Comparison of ENCODE assay signal across 8 cellular contexts in genomic region chr15:31869640-31870335, GRCh38. TPM values are rescaled to one million over a fixed set of nuclear protein-coding genes. Genes with fewer than 3 reads are reported as not detected.
DNase-seq lines count a peak whose midpoint lies in the region; ATAC-seq and TF ChIP-seq lines count a peak whose summit lies in the region.

No MANE protein-coding gene starts in this region.

- no peak overlapping the region for H3K14ac ChIP-seq in IMR-90 (replicated peaks; ENCODE audit: low read depth, low read length)

- H3K27me3 ChIP-seq in IMR-90 (ENCODE audit: control insufficient read depth, insufficient read depth, low read length) (peaks cover 5% of the 10 kb centered on the region; the same call in 1 of the 2 replicates), dorsolateral prefrontal cortex (no peaks in the 10 kb centered on the region), mucosa of rectum (ENCODE audit: control insufficient read depth in 2 of 2, insufficient read depth in 2 of 2, low read length in 2 of 2) (no peaks in the 10 kb centered on the region)

- no peak overlapping the region for H3K27ac ChIP-seq in IMR-90 (ENCODE audit: insufficient read depth, low read length)
- peak overlapping the region in 54 of 59 donors; percentile 19 to 93 (median 69) for H3K27ac ChIP-seq in dorsolateral prefrontal cortex
- no peak overlapping the region for H3K27ac ChIP-seq in mucosa of rectum (ENCODE audit: low read depth in 2 of 2, low read length in 2 of 2)

- BruUV-seq in IMR-90 (replicated peaks; lab: Mats Ljungman, UMichigan): no TSS peak

- no peak overlapping the region for H3K4ac ChIP-seq in IMR-90 (ENCODE audit: low read depth, low read length)

- no CpG with 5 or more reads among the region's 65 CpGs for WGBS in IMR-90 (ENCODE audit: extremely low coverage in 2 of 2, insufficient read length in 1 of 2), 2 experiments

- H3K79me1 ChIP-seq in IMR-90 (ENCODE audit: low read depth in 1 of 2, low read length in 2 of 2): no peaks in the 10 kb centered on the region

- no peak overlapping the region for H2BK120ac ChIP-seq in IMR-90 (ENCODE audit: low read depth, low read length)

- H2AFZ ChIP-seq in IMR-90 (replicated peaks; ENCODE audit: low read length, poor library complexity): peak overlapping the region; percentile 66

- H4K8ac ChIP-seq in IMR-90 (ENCODE audit: low read depth in 2 of 2, low read length in 2 of 2): no peak overlapping the region

- intact Hi-C loops in IMR-90 (cut with micrococcal nuclease): loop anchor here (10.0 kb wide), 1 partner anchor 215 kb away; no protein-coding TSS in a partner anchor
- intact Hi-C loops in dorsolateral prefrontal cortex (cut with DNase I): loop anchor here (2.0 to 10.0 kb wide), 6 partner anchors 57 to 225 kb away; no protein-coding TSS in a partner anchor

- TF ChIP-seq POLR2A in IMR-90 (IDR thresholded peaks at IDR 0.05; ENCODE audit: low read depth, low read length): no peak

- H3K4me3 ChIP-seq in IMR-90 (ENCODE audit: insufficient read depth, low read depth, low read length) (peak overlapping the region; percentile 84), dorsolateral prefrontal cortex (peak overlapping the region; percentile 46 to 90 (median 69)), mucosa of rectum (ENCODE audit: low read length in 2 of 2) (peak overlapping the region; percentile 72 to 78)

- H3K36me3 ChIP-seq in IMR-90 (ENCODE audit: control insufficient read depth, insufficient read depth, low read length) (no peaks in the 10 kb centered on the region), mucosa of rectum (ENCODE audit: control insufficient read depth in 2 of 2, insufficient read depth in 2 of 2, low read length in 2 of 2) (no peaks in the 10 kb centered on the region)

- H4K20me1 ChIP-seq in IMR-90 (ENCODE audit: insufficient read depth, low read length): no peaks in the 10 kb centered on the region

- H2BK5ac ChIP-seq in IMR-90 (ENCODE audit: low read depth, low read length, poor library complexity, severe bottlenecking): no peak overlapping the region

- in situ Hi-C loops in IMR-90 (cut with MboI; ENCODE audit: low sequenced_read_pairs): no loop called here

- H2BK20ac ChIP-seq in IMR-90 (ENCODE audit: low read depth, low read length): no peak overlapping the region

- ATAC-seq in IMR-90 (ENCODE audit: low read depth) (peak; percentile 3; the same call in 1 of the 2 replicates), GM19023 (IDR thresholded peaks at IDR 0.05; ENCODE audit: unreplicated experiment) (no peak)

- H3K9me3 ChIP-seq in IMR-90 (ENCODE audit: control insufficient read depth, insufficient read depth, low read length) (no peaks in the 10 kb centered on the region), mucosa of rectum (ENCODE audit: control insufficient read depth in 2 of 2, low read length in 2 of 2) (no peaks in the 10 kb centered on the region)

- no peak overlapping the region for H4K91ac ChIP-seq in IMR-90 (ENCODE audit: insufficient read depth, low read depth, low read length)

- H4K5ac ChIP-seq in IMR-90 (ENCODE audit: low read depth, low read length): no peak overlapping the region

- no peak for TF ChIP-seq RAD21 in IMR-90 (IDR thresholded peaks at IDR 0.05; ENCODE audit: low read length)

- no peak overlapping the region for H2AK5ac ChIP-seq in IMR-90 (ENCODE audit: low read depth, low read length)

- H3K56ac ChIP-seq in IMR-90 (ENCODE audit: extremely low read depth, insufficient read depth, low read length): no peak overlapping the region

- no peak overlapping the region for H2BK15ac ChIP-seq in IMR-90 (ENCODE audit: low read depth, low read length)

- POLR2A ChIA-PET in IMR-90 (lab: Charles Lee; ENCODE audit: unreplicated experiment): no interaction called here

- no peak for TF ChIP-seq CTCF in IMR-90 (conservative IDR thresholded peaks at IDR 0.05; ENCODE audit: low read depth, low read length)
- TF ChIP-seq CTCF in dorsolateral prefrontal cortex (IDR thresholded peaks at IDR 0.05 in 54 of 56, conservative IDR thresholded peaks at IDR 0.05 in 2 of 56; ENCODE audit: low read depth in 1 of 56, partially characterized antibody in 56 of 56): peak in 6 of 56 donors; percentile 6 to 22 (median 12)

- H3K9me1 ChIP-seq in IMR-90 (ENCODE audit: insufficient read depth, low read length): no peaks in the 10 kb centered on the region

- DNase-seq in DMS79 treated with DMSO at 0.1 percent for 48 hours (lab: John Stamatoyannopoulos, UW) (peak; percentile 2), DMS79 (lab: John Stamatoyannopoulos, UW) (no peak), IMR-90 (no peak), dorsolateral prefrontal cortex (no peak), T1000 (lab: John Stamatoyannopoulos, UW) (no peak), occipital lobe (lab: John Stamatoyannopoulos, UW) (no peak)

- H3K18ac ChIP-seq in IMR-90 (ENCODE audit: low read depth, low read length): no peak overlapping the region

- no peak overlapping the region for H2AK9ac ChIP-seq in IMR-90 (replicated peaks; ENCODE audit: low read depth, low read length, poor library complexity)

- dilution Hi-C loops in IMR-90 (cut with HindIII; ENCODE audit: low sequenced_read_pairs, unreplicated experiment): no loop called here

- CTCF ChIA-PET in IMR-90 (lab: Yijun Ruan, JAX): no interaction called here

- H3K9ac ChIP-seq in IMR-90 (ENCODE audit: low read depth, low read length) (no peak overlapping the region), mucosa of rectum (ENCODE audit: low read depth in 1 of 2, low read length in 2 of 2) (peak overlapping the region; percentile 33 to 42)

- H3K4me1 ChIP-seq in IMR-90 (ENCODE audit: control insufficient read depth, insufficient read depth, low read length) (no peaks in the 10 kb centered on the region), mucosa of rectum (ENCODE audit: control insufficient read depth in 2 of 2, insufficient read depth in 2 of 2, low read length in 2 of 2) (peaks cover 10 to 11% of the 10 kb centered on the region in 2 donors)

- no peak overlapping the region for H3K23ac ChIP-seq in IMR-90 (ENCODE audit: low read depth, low read length)

- H3K4me2 ChIP-seq in IMR-90 (ENCODE audit: low read depth, low read length): peak overlapping the region; percentile 74; the same call in 1 of the 2 replicates

TF ChIP-seq in IMR-90, 13 proteins besides CTCF, POLR2A, EP300 and RAD21:
- TF ChIP-seq CHD1 (IDR thresholded peaks at IDR 0.05; ENCODE audit: low read depth, low read length) (no peak), NFE2L2 (IDR thresholded peaks at IDR 0.05; ENCODE audit: low read depth, low read length) (no peak), CEBPB (IDR thresholded peaks at IDR 0.05; ENCODE audit: low read depth, low read length) (no peak), USF2 (IDR thresholded peaks at IDR 0.05; ENCODE audit: low read depth, low read length) (no peak), RFX5 (IDR thresholded peaks at IDR 0.05; ENCODE audit: low read depth, low read length) (no peak), MXI1 (IDR thresholded peaks at IDR 0.05; ENCODE audit: borderline replicate concordance, low read depth, low read length) (no peak), MAFK (IDR thresholded peaks at IDR 0.05; ENCODE audit: low read depth, low read length) (no peak), FOS (IDR thresholded peaks at IDR 0.05; ENCODE audit: low read depth, low read length) (no peak), MAZ (IDR thresholded peaks at IDR 0.05; ENCODE audit: borderline replicate concordance, low read depth, low read length) (no peak), BHLHE40 (IDR thresholded peaks at IDR 0.05; ENCODE audit: low read depth, low read length) (no peak), SMC3 (IDR thresholded peaks at IDR 0.05; ENCODE audit: low read depth, low read length) (no peak)

RNA-seq across cellular contexts. Expression of gene OTUD7A, which starts 0.7 kb away (rescaled TPM):
- total RNA-seq in IMR-90 (2012; rRNA removed) (under 0.01 and 0.28 TPM in 2 replicates), dorsolateral prefrontal cortex (100 to 1,000 TPM in 1 of 120 experiments, 10 to 100 TPM in 119; 40.4 to 101 (median 58.1) TPM), occipital lobe (7.3 TPM)
- 0.10 and 0.16 TPM in 2 replicates for polyA plus RNA-seq in IMR-90 (2012; rRNA removed)
- polyA plus RNA-seq in IMR-90 (2012; cell fraction: cytosol; rRNA removed): 0.09 TPM in 1 of 2 replicates, not detected in the other
- polyA plus RNA-seq in IMR-90 (2012; cell fraction: nucleus; rRNA removed; ENCODE audit: low replicate concordance): 0.15 and 0.45 TPM in 2 replicates

Comparison
In these comparisons a context has a peak if more than half of its experiments do, and no peak if none do; other contexts are left out.
1. H3K27ac ChIP-seq: peak in dorsolateral prefrontal cortex (54 of 59); none in IMR-90 (single experiment) and mucosa of rectum (0 of 2).
2. Peak in every context shown above with its lines, with median percentiles within 50 percentile points of each other: H3K4me3 ChIP-seq.